Comparison of ENCODE assay signal across 10 cellular contexts in the genomic region with DNA sequence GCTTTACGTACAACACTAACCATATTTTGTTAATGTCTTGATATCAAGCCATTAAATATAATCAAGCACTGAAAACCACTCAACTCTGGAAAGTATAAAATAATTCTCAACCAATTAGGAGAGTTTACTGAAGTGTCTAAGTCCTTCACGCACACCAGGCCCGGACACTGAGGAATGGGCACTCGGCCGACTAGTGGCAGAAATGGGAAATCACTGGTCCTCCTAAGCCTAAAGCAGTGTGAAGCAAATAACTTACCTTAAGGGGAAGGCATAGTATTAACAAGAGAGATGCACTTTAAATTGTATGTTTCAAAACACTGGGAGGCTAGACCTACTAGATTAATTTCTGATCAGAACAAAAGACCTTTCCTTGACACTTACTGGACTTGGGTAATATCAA. TPM values are rescaled to one million over a fixed set of nuclear protein-coding genes. Genes with fewer than 3 reads are reported as not detected.
DNase-seq lines count a peak whose midpoint lies in the region; ATAC-seq and TF ChIP-seq lines count a peak whose summit lies in the region.
"Had no signal": no experiment of that assay in that cellular context is flagged by ENCODE, and none has a peak within 500 bp of the region (broad histone marks: within the 10 kb centered on the region; RNA-seq: fewer than 3 reads in every experiment).

No MANE protein-coding gene starts in this region.

- CTCF ChIA-PET in activated CD8-positive, alpha-beta T cell treated with anti-CD3 and anti-CD28 coated beads, Interleukin-2, amount 10 ng/mL, durations not matched to agents 7 days and 5 days (lab: Charles Lee): interaction anchor here (1.1 to 2.2 kb wide), 2 partner anchors 44 to 465 kb away, joined by 3 to 5 read pairs; no protein-coding TSS in a partner anchor

- TF ChIP-seq POLR2A in prostate gland (IDR thresholded peaks at IDR 0.05): no peak

- peak; percentile 98 for TF ChIP-seq CTCF in OCI-LY1 (IDR thresholded peaks at IDR 0.05; ENCODE audit: low read length)
- peak; percentile 53 for TF ChIP-seq CTCF in fibroblast of villous mesenchyme (IDR thresholded peaks at IDR 0.05; ENCODE audit: insufficient read depth, low read depth, low read length)
- TF ChIP-seq CTCF in omental fat pad (IDR thresholded peaks at IDR 0.05): no peak
- peak in 1 of 4 experiments; percentile 17 for TF ChIP-seq CTCF in prostate gland (IDR thresholded peaks at IDR 0.05)

- H3K4me1 Mint-ChIP-seq in activated CD8-positive, alpha-beta T cell treated with anti-CD3 and anti-CD28 coated beads, Interleukin-2, amount 10 ng/mL, durations not matched to agents 7 days and 5 days (ENCODE audit: low read depth): peaks cover 10% of the 10 kb centered on the region

- no peak overlapping the region for H3K27ac Mint-ChIP-seq in activated CD8-positive, alpha-beta T cell treated with anti-CD3 and anti-CD28 coated beads, Interleukin-2, amount 10 ng/mL, durations not matched to agents 7 days and 5 days

- no peaks in the 10 kb centered on the region for H3K27me3 Mint-ChIP-seq in activated CD8-positive, alpha-beta T cell treated with anti-CD3 and anti-CD28 coated beads, Interleukin-2, amount 10 ng/mL, durations not matched to agents 7 days and 5 days (ENCODE audit: low read depth)

- H3K36me3 Mint-ChIP-seq in activated CD8-positive, alpha-beta T cell treated with anti-CD3 and anti-CD28 coated beads, Interleukin-2, amount 10 ng/mL, durations not matched to agents 7 days and 5 days (ENCODE audit: low read depth): peaks cover 12% of the 10 kb centered on the region

- no peak overlapping the region for H3K4me3 Mint-ChIP-seq in activated CD8-positive, alpha-beta T cell treated with anti-CD3 and anti-CD28 coated beads, Interleukin-2, amount 10 ng/mL, durations not matched to agents 7 days and 5 days

- POLR2A ChIA-PET in activated CD8-positive, alpha-beta T cell treated with anti-CD3 and anti-CD28 coated beads, Interleukin-2, amount 10 ng/mL, durations not matched to agents 7 days and 5 days (lab: Charles Lee): no interaction called here

- H3F3A ChIP-seq in OCI-LY1 (ENCODE audit: insufficient read depth, low read length): 0 out of 2 replicates have a peak, but pooled peaks cover 3% of the 10 kb centered on the region

- H3K27me3 ChIP-seq in OCI-LY1 (ENCODE audit: insufficient read depth, low read length) (no peaks in the 10 kb centered on the region), prostate gland (replicated peaks; ENCODE audit: insufficient read depth) (no peaks in the 10 kb centered on the region)

- no peak overlapping the region for H3K27ac ChIP-seq in OCI-LY1 (ENCODE audit: low read depth, low read length, poor library complexity, severe bottlenecking)
- H3K27ac ChIP-seq in prostate gland: no peak overlapping the region

- peaks cover 11% of the 10 kb centered on the region; the same call in 1 of the 2 replicates for H3K36me3 ChIP-seq in OCI-LY1 (ENCODE audit: insufficient read depth, low read length)
- no peaks in the 10 kb centered on the region for H3K36me3 ChIP-seq in prostate gland

- peak; percentile 10 for DNase-seq in NCI-H510A treated with DMSO at 0.1 percent for 48 hours (lab: John Stamatoyannopoulos, UW)
- DNase-seq in NCI-H510A (lab: John Stamatoyannopoulos, UW): no peak
- DNase-seq in fibroblast of villous mesenchyme (ENCODE audit: low read depth): peak; percentile 18
- peak; percentile 16 for DNase-seq in putamen (ENCODE audit: low spot score)
- DNase-seq in omental fat pad (ENCODE audit: low spot score): no peak
- DNase-seq in prostate gland (ENCODE audit: low spot score): no peak
- DNase-seq in activated CD8-positive, alpha-beta T cell treated with anti-CD3 and anti-CD28 coated beads, Interleukin-2, amount 10 ng/mL, durations not matched to agents 7 days and 5 days: no peak
- DNase-seq: central memory CD4-positive, alpha-beta T cell; occipital lobe had no signal

- H4K20me1 ChIP-seq in OCI-LY1 (ENCODE audit: insufficient read depth, low read length): no peaks in the 10 kb centered on the region

- H3K9ac ChIP-seq in OCI-LY1 (ENCODE audit: low read length): no peak overlapping the region

- no peaks in the 10 kb centered on the region for H3K9me3 Mint-ChIP-seq in activated CD8-positive, alpha-beta T cell treated with anti-CD3 and anti-CD28 coated beads, Interleukin-2, amount 10 ng/mL, durations not matched to agents 7 days and 5 days (ENCODE audit: insufficient read depth)

- no peak for ATAC-seq in omental fat pad (ENCODE audit: low FRiP score)
- ATAC-seq in activated CD8-positive, alpha-beta T cell treated with anti-CD3 and anti-CD28 coated beads, Interleukin-2, amount 10 ng/mL, durations not matched to agents 7 days and 5 days: no peak

- peaks cover 37% of the 10 kb centered on the region for H3K79me2 ChIP-seq in OCI-LY1 (ENCODE audit: insufficient read depth, low read length)

- intact Hi-C loops in prostate gland (cut with DNase I): no loop called here

- no peak overlapping the region for H2AFZ ChIP-seq in OCI-LY1 (ENCODE audit: low read length)

- H3K4me1 ChIP-seq in OCI-LY1 (ENCODE audit: insufficient read depth, low read length, severe bottlenecking) (no peaks in the 10 kb centered on the region), prostate gland (replicated peaks) (no peaks in the 10 kb centered on the region)

- H3K4me2 ChIP-seq in OCI-LY1 (ENCODE audit: low read length): no peak overlapping the region

- no peaks in the 10 kb centered on the region for H3K9me2 ChIP-seq in OCI-LY1 (ENCODE audit: low read depth, low read length)

- H3K4me3 ChIP-seq in OCI-LY1 (ENCODE audit: low read depth, low read length, poor library complexity, severe bottlenecking) (no peak overlapping the region), fibroblast of villous mesenchyme (ENCODE audit: low read depth, low read length) (no peak overlapping the region), prostate gland (no peak overlapping the region)

- H3K9me3 ChIP-seq in OCI-LY1 (ENCODE audit: low read length) (no peaks in the 10 kb centered on the region), prostate gland (no peaks in the 10 kb centered on the region)

- 73% methylated on average over 5 of the region's 5 CpGs for WGBS in prostate gland

RNA-seq across cellular contexts. Expression of a gene that starts 45.7 kb away (rescaled TPM):
- 16.1 and 20.7 TPM in 2 replicates for total RNA-seq in fibroblast of villous mesenchyme
- total RNA-seq in omental fat pad: 10 to 100 TPM in 3 of 4 donors, 1 to 10 TPM in 1; 6.6 to 30.9 (median 15.8) TPM
- 10 to 100 TPM; 10.3 to 12.4 TPM for total RNA-seq in prostate gland
- 10 to 100 TPM; 25.1 to 30.2 TPM for total RNA-seq in activated CD8-positive, alpha-beta T cell treated with anti-CD3 and anti-CD28 coated beads, Interleukin-2, amount 10 ng/mL, durations not matched to agents 7 days and 5 days

RNA-seq across cellular contexts. Expression of a gene that starts 45.9 kb away (rescaled TPM):
- total RNA-seq in fibroblast of villous mesenchyme (25.4 and 25.5 TPM in 2 replicates), omental fat pad (10 to 100 TPM; 18.5 to 24.0 (median 21.9) TPM), prostate gland (10 to 100 TPM; 22.4 to 28.9 TPM)
- 10 to 100 TPM; 31.2 to 37.7 TPM for total RNA-seq in activated CD8-positive, alpha-beta T cell treated with anti-CD3 and anti-CD28 coated beads, Interleukin-2, amount 10 ng/mL, durations not matched to agents 7 days and 5 days

Comparison
In these comparisons a context has a peak if more than half of its experiments do, and no peak if none do; other contexts are left out.
1. DNase-seq: peak in NCI-H510A treated with DMSO at 0.1 percent for 48 hours (single experiment), fibroblast of villous mesenchyme (single experiment) and putamen (single experiment); none in NCI-H510A (single experiment), omental fat pad (single experiment), prostate gland (single experiment) and activated CD8-positive, alpha-beta T cell treated with anti-CD3 and anti-CD28 coated beads, Interleukin-2, amount 10 ng/mL, durations not matched to agents 7 days and 5 days (single experiment).
2. CTCF ChIP-seq: peak in OCI-LY1 (single experiment) and fibroblast of villous mesenchyme (single experiment); none in omental fat pad (0 of 3).